19 cellular contexts compared by ENCODE assay signal in genomic region chr13:77579971-77580370, GRCh38. TPM values are rescaled to one million over a fixed set of nuclear protein-coding genes. Genes with fewer than 3 reads are reported as not detected.
"Had no signal": no experiment of that assay in that cellular context is flagged by ENCODE, and none has a peak within 500 bp of the region (broad histone marks: within the 10 kb centered on the region; RNA-seq: fewer than 3 reads in every experiment).

No MANE protein-coding gene starts in this region.

- DNase-seq: activated CD4-positive, alpha-beta T cell treated with anti-CD3 and anti-CD28 coated beads, Interleukin-2, amount 10 ng/mL, durations not matched to agents 24 days and 14 days; activated CD8-positive, alpha-beta memory T cell treated with anti-CD3 and anti-CD28 coated beads, Interleukin-2, amount 50 U/mL, for 48 hours; activated naive CD8-positive, alpha-beta T cell treated with anti-CD3 and anti-CD28 coated beads for 36 hours; amygdala; brain microvascular endothelial cell; effector memory CD8-positive, alpha-beta T cell; foreskin keratinocyte; kidney glomerular epithelial cell; mesenchymal stem cell; natural killer cell; stimulated activated CD4-positive, alpha-beta T cell treated with anti-CD3 and anti-CD28 coated beads, Interleukin-15, amount 100 ng/mL, for 24 hours; stimulated activated CD4-positive, alpha-beta T cell treated with anti-CD3 and anti-CD28 coated beads, Interleukin-4, amount 100 ng/mL, for 1 hour; stimulated activated naive CD4-positive, alpha-beta T cell had no signal

- H3K27me3 ChIP-seq: brain microvascular endothelial cell, foreskin keratinocyte, right atrium auricular region, tibial nerve had no signal

- ATAC-seq: effector memory CD8-positive, alpha-beta T cell; foreskin keratinocyte; natural killer cell; WTC11 had no signal

- H3K4me3 ChIP-seq: right atrium auricular region, skin epidermis, tibial nerve had no signal

- H3K4me1 ChIP-seq: right atrium auricular region had no signal

- H3K36me3 ChIP-seq: brain microvascular endothelial cell, right atrium auricular region, tibial nerve had no signal

- H3K27ac ChIP-seq: brain microvascular endothelial cell, foreskin keratinocyte, right atrium auricular region, skin epidermis, tibial nerve had no signal

- H3K9me3 ChIP-seq: right atrium auricular region, tibial nerve had no signal

RNA-seq across cellular contexts. Expression of gene SCEL, which starts 44.5 kb away (rescaled TPM):
- total RNA-seq: activated CD4-positive, alpha-beta T cell treated with anti-CD3 and anti-CD28 coated beads, Interleukin-2, amount 10 ng/mL, durations not matched to agents 24 days and 14 days; activated naive CD8-positive, alpha-beta T cell treated with anti-CD3 and anti-CD28 coated beads for 36 hours; liver; natural killer cell; progenitor cell of endocrine pancreas; tibial nerve; WTC11 had no signal
